ENCODE assay signal across 8 cellular contexts in the genomic region with DNA sequence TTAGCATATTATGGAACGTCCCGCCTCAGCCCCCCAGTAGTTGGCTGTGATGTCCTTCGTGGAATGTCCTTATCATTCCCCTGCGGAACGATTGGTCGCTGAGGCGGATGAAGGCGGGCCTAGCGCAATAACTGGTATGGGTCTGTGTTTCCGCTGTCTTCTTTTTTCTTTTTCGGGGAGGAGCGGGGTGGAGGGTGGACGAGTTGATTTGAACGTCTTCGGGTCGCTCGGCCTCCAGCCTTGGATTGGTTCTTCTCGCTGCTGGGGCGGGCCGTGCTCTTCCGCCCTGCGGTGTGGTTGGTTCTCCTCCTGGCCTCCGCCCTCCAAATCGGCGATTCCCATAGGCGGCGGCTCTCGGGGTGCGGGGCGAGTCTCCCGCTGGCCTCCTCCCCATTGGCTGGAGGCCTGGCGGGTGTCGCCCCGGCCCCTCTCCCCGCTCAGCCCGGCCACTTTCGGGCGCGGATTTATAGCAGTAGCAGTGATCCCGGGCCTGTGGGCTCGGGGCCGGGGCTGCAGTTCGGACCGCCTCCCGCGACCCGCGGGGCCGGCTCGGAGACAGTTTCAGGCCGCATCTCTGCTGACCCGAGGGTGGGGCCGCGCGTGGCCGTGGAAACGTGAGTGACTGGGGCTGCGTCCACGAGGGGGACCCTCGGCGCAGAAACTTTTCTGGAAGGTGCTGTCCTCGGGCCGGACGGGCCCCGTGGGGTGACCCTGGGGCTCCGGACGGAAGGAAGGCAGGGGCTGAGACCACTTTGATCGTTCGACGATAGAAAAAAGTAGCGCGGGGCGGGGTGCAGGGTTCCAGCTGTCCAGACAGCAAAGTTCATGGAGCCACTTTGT. TPM values are rescaled to one million over a fixed set of nuclear protein-coding genes. Genes with fewer than 3 reads are reported as not detected.
DNase-seq lines count a peak whose midpoint lies in the region; ATAC-seq lines count a peak whose summit lies in the region.

No MANE protein-coding gene starts in this region.

- DNase-seq in COLO829 (ENCODE audit: low spot score) (peak; percentile 92), HT-29 (ENCODE audit: low spot score) (peak; percentile 100), NK-92 (lab: John Stamatoyannopoulos, UW; ENCODE audit: unreplicated experiment) (peak; percentile 88), lung microvascular endothelial cell (ENCODE audit: low read depth in 2 of 2) (peak; percentile 100)
- DNase-seq in activated CD8-positive, alpha-beta memory T cell treated with anti-CD3 and anti-CD28 coated beads for 4 hours (ENCODE audit: low read depth in 2 of 2): peak; percentile 91 to 95
- DNase-seq in effector CD8-positive, alpha-beta T cell (lab: John Stamatoyannopoulos, UW): peak; percentile 95
- peak; percentile 77 to 93 (median 92) for DNase-seq in stimulated activated CD4-positive, alpha-beta T cell treated with anti-CD3 and anti-CD28 coated beads, TNF-alpha, amount 100 ng/mL, for 4 hours (ENCODE audit: low read depth in 3 of 3)

- ATAC-seq in GM21360 (IDR thresholded peaks at IDR 0.05; ENCODE audit: unreplicated experiment): peak; percentile 58

RNA-seq across cellular contexts. Expression of a gene that starts 2.1 kb away (rescaled TPM):
- 59.4 and 61.3 TPM in 2 replicates for total RNA-seq in HT-29 (2014; rRNA removed; shearing (Covaris generic))
- total RNA-seq in lung microvascular endothelial cell: 8.5 and 13.5 TPM in 2 replicates

RNA-seq across cellular contexts. Expression of a gene that starts 9.7 kb away (rescaled TPM):
- total RNA-seq in HT-29 (2014; rRNA removed; shearing (Covaris generic)): 88.3 and 107 TPM in 2 replicates
- 34.0 and 51.6 TPM in 2 replicates for total RNA-seq in lung microvascular endothelial cell

Comparison
In these comparisons a context has a peak if more than half of its experiments do, and no peak if none do; other contexts are left out.
1. Peak in every context shown above with its lines: DNase-seq and ATAC-seq.